8 cellular contexts compared by ENCODE assay signal in the genomic region with DNA sequence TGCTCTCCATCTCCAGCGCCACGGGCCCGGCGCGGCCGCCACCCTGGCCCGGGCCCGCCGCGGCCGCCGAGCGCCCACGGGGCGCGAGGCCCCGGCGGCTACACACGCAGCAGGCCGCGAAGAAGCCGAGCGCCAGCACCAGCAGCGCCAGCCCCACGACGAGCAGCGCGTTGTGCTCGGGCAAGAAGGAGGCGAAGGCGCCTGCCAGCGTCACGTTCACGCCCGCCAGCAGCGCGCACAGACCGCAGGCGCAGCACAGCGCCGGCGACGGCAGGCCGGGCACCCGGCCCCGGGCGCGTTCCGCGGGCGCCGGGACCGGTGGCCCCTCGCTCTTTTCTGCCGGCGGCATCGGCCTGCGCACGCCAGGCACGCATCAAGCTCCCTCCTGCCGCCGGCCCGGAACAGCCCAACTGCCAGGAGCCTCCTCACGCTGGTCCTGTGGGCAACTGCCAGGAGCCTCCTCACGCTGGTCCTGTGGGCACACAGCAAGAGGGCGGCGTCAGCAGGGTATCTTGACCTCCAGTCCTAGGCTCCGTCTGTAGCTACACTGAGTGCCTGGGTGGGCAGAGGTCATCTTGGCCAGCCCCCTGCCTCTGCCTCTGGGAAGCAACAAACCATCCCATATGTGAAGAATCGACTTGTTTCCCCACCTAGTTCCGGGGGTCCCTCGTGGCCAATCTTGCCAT. TPM values are rescaled to one million over a fixed set of nuclear protein-coding genes. Genes with fewer than 3 reads are reported as not detected.
DNase-seq lines count a peak whose midpoint lies in the region; ATAC-seq and TF ChIP-seq lines count a peak whose summit lies in the region.

No MANE protein-coding gene starts in this region.

- peaks cover 44% of the 10 kb centered on the region for H3K27me3 Mint-ChIP-seq in activated CD8-positive, alpha-beta memory T cell treated with anti-CD3 and anti-CD28 coated beads, Interleukin-2, amount 10 ng/mL, durations not matched to agents 7 days and 5 days

- TF ChIP-seq POLR2A in suprapubic skin (IDR thresholded peaks at IDR 0.05), result no peak

- H3K36me3 Mint-ChIP-seq in activated CD8-positive, alpha-beta memory T cell treated with anti-CD3 and anti-CD28 coated beads, Interleukin-2, amount 10 ng/mL, durations not matched to agents 7 days and 5 days, result no peaks in the 10 kb centered on the region

- peak; percentile 65 for ATAC-seq in activated CD8-positive, alpha-beta memory T cell treated with anti-CD3 and anti-CD28 coated beads, Interleukin-2, amount 10 ng/mL, durations not matched to agents 7 days and 5 days
- no peak for ATAC-seq in GM18520 (IDR thresholded peaks at IDR 0.05; ENCODE audit: unreplicated experiment)

- H3K27ac Mint-ChIP-seq in activated CD8-positive, alpha-beta memory T cell treated with anti-CD3 and anti-CD28 coated beads, Interleukin-2, amount 10 ng/mL, durations not matched to agents 7 days and 5 days, result peak overlapping the region; percentile 7

- peak overlapping the region; percentile 68 for H3K4me3 Mint-ChIP-seq in activated CD8-positive, alpha-beta memory T cell treated with anti-CD3 and anti-CD28 coated beads, Interleukin-2, amount 10 ng/mL, durations not matched to agents 7 days and 5 days

- H3K4me3 ChIP-seq in BE2C (ENCODE audit: low read depth, low read length) (no peak overlapping the region), HUES6 (ENCODE audit: low read depth, low read length) (peak overlapping the region; percentile 52), endocrine pancreas (ENCODE audit: control insufficient read depth, insufficient read depth, low read length) (no peak overlapping the region), muscle layer of colon (ENCODE audit: low read depth in 1 of 2, low read length in 2 of 2) (peak overlapping the region; percentile 2 to 23), suprapubic skin (peak overlapping the region; percentile 53)

- H3K27ac ChIP-seq in HUES6 (ENCODE audit: low read depth, low read length) (no peak overlapping the region), muscle layer of colon (ENCODE audit: low read depth, low read length) (peak overlapping the region; percentile 39), suprapubic skin (no peak overlapping the region)

- H3K9me3 ChIP-seq in BE2C, result no peaks in the 10 kb centered on the region
- no peaks in the 10 kb centered on the region for H3K9me3 ChIP-seq in HUES6 (ENCODE audit: control insufficient read depth, insufficient read depth, low read depth, low read length)
- H3K9me3 ChIP-seq in endocrine pancreas (ENCODE audit: control insufficient read depth, low read length), result no peaks in the 10 kb centered on the region
- no peaks in the 10 kb centered on the region for H3K9me3 ChIP-seq in muscle layer of colon (ENCODE audit: low read length)
- no peaks in the 10 kb centered on the region for H3K9me3 ChIP-seq in suprapubic skin

- no peak for TF ChIP-seq EP300 in suprapubic skin (IDR thresholded peaks at IDR 0.05)

- H3K4me1 ChIP-seq in BE2C, result no peaks in the 10 kb centered on the region
- H3K4me1 ChIP-seq in HUES6 (ENCODE audit: control insufficient read depth, insufficient read depth, low read length), result peaks cover 6% of the 10 kb centered on the region
- H3K4me1 ChIP-seq in endocrine pancreas (ENCODE audit: control insufficient read depth, insufficient read depth, low read length), result no peaks in the 10 kb centered on the region
- H3K4me1 ChIP-seq in muscle layer of colon (ENCODE audit: insufficient read depth, low read length), result peaks cover 8% of the 10 kb centered on the region
- peaks cover 9% of the 10 kb centered on the region for H3K4me1 ChIP-seq in suprapubic skin

- peak; percentile 25 for DNase-seq in BE2C
- peak; percentile 56 for DNase-seq in activated CD8-positive, alpha-beta memory T cell treated with anti-CD3 and anti-CD28 coated beads, Interleukin-2, amount 10 ng/mL, durations not matched to agents 7 days and 5 days
- no peak for DNase-seq in suprapubic skin (ENCODE audit: low spot score in 2 of 2)
- DNase-seq in HPDE6-E6E7 (ENCODE audit: extremely low spot score), result no peak

- CTCF ChIA-PET in activated CD8-positive, alpha-beta memory T cell treated with anti-CD3 and anti-CD28 coated beads, Interleukin-2, amount 10 ng/mL, durations not matched to agents 7 days and 5 days (lab: Charles Lee), result interaction anchor here (0.7 to 6.7 kb wide), 36 partner anchors 11 to 301 kb away, joined by 3 to 74 read pairs (median 5); a partner anchor contains a TSS

- peaks cover 33% of the 10 kb centered on the region for H3K4me1 Mint-ChIP-seq in activated CD8-positive, alpha-beta memory T cell treated with anti-CD3 and anti-CD28 coated beads, Interleukin-2, amount 10 ng/mL, durations not matched to agents 7 days and 5 days

- H3K9ac ChIP-seq in HUES6 (ENCODE audit: low read length) (no peak overlapping the region), endocrine pancreas (ENCODE audit: control insufficient read depth, insufficient read depth, low read length) (peak overlapping the region; percentile 65), muscle layer of colon (ENCODE audit: low read length) (no peak overlapping the region)

- no peaks in the 10 kb centered on the region for H3K36me3 ChIP-seq in BE2C
- no peaks in the 10 kb centered on the region for H3K36me3 ChIP-seq in HUES6 (ENCODE audit: control insufficient read depth, insufficient read depth, low read length)
- no peaks in the 10 kb centered on the region for H3K36me3 ChIP-seq in endocrine pancreas (ENCODE audit: control insufficient read depth, insufficient read depth, low read length)
- no peaks in the 10 kb centered on the region for H3K36me3 ChIP-seq in muscle layer of colon (ENCODE audit: insufficient read depth, low read length)
- no peaks in the 10 kb centered on the region for H3K36me3 ChIP-seq in suprapubic skin

- TF ChIP-seq CTCF in BE2C (IDR thresholded peaks at IDR 0.05; ENCODE audit: low read depth, low read length) (no peak), suprapubic skin (IDR thresholded peaks at IDR 0.05) (peak in 1 of 2 donors; percentile 3)

- H3K27me3 ChIP-seq in BE2C, result peaks cover 7% of the 10 kb centered on the region; the same call in 1 of the 2 replicates
- peaks cover 99% of the 10 kb centered on the region for H3K27me3 ChIP-seq in HUES6 (ENCODE audit: control insufficient read depth, insufficient read depth, low read length)
- no peaks in the 10 kb centered on the region for H3K27me3 ChIP-seq in endocrine pancreas (ENCODE audit: control insufficient read depth, insufficient read depth, low read length)
- peaks cover 0 to 10% of the 10 kb centered on the region in 2 donors for H3K27me3 ChIP-seq in muscle layer of colon (ENCODE audit: control insufficient read depth in 1 of 2, insufficient read depth in 2 of 2, low read length in 2 of 2)
- H3K27me3 ChIP-seq in suprapubic skin, result peaks cover 18% of the 10 kb centered on the region

- no peaks in the 10 kb centered on the region for H3K9me3 Mint-ChIP-seq in activated CD8-positive, alpha-beta memory T cell treated with anti-CD3 and anti-CD28 coated beads, Interleukin-2, amount 10 ng/mL, durations not matched to agents 7 days and 5 days (ENCODE audit: low read depth)

- whole genome bisulfite sequencing in suprapubic skin, result 42% methylated on average over 5 of the region's 71 CpGs

RNA-seq across cellular contexts. Expression of a gene that starts 18.1 kb away (rescaled TPM):
- not detected for polyA plus RNA-seq in BE2C (2012; ENCODE audit: insufficient read depth, insufficient read length, low read depth)
- total RNA-seq in activated CD8-positive, alpha-beta memory T cell treated with anti-CD3 and anti-CD28 coated beads, Interleukin-2, amount 10 ng/mL, durations not matched to agents 7 days and 5 days, result not detected
- not detected for total RNA-seq in suprapubic skin

RNA-seq across cellular contexts. Expression of a gene that starts 43.7 kb away (rescaled TPM):
- not detected for polyA plus RNA-seq in BE2C (2012; ENCODE audit: insufficient read depth, insufficient read length, low read depth)
- total RNA-seq in activated CD8-positive, alpha-beta memory T cell treated with anti-CD3 and anti-CD28 coated beads, Interleukin-2, amount 10 ng/mL, durations not matched to agents 7 days and 5 days, result under 1 TPM in 1 of 2 experiments, not detected in 1; 0.15 TPM
- under 1 TPM in 3 of 4 donors, not detected in 1; 0.25 to 0.55 (median 0.30) TPM for total RNA-seq in suprapubic skin

Comparison
In these comparisons a context has a peak if more than half of its experiments do, and no peak if none do; other contexts are left out.
1. DNase-seq: peak in BE2C (single experiment) and activated CD8-positive, alpha-beta memory T cell treated with anti-CD3 and anti-CD28 coated beads, Interleukin-2, amount 10 ng/mL, durations not matched to agents 7 days and 5 days (single experiment); none in suprapubic skin (0 of 2) and HPDE6-E6E7 (single experiment).
2. H3K4me3 ChIP-seq: peak in HUES6 (single experiment), muscle layer of colon (2 of 2) and suprapubic skin (single experiment); none in BE2C (single experiment) and endocrine pancreas (single experiment).